In genomic region chr13:23600100-23600499, GRCh38 we compare ENCODE assay signal across 2 cellular contexts.
TF ChIP-seq lines count a peak whose summit lies in the region.

No MANE protein-coding gene starts in this region.

TF ChIP-seq in HCT116, 20 proteins besides CTCF, POLR2A, EP300 and RAD21 (continued from another document):
- TF ChIP-seq REST (IDR thresholded peaks at IDR 0.05; ENCODE audit: low read depth), result no peak
- no peak for TF ChIP-seq TCF7L2 (IDR thresholded peaks at IDR 0.05; ENCODE audit: borderline replicate concordance, extremely low read depth, insufficient read depth, insufficient read length)
- TF ChIP-seq ELF1 (IDR thresholded peaks at IDR 0.05; ENCODE audit: borderline replicate concordance, low read depth), result no peak
- TF ChIP-seq EZH2 (IDR thresholded peaks at IDR 0.05), result no peak
- no peak for TF ChIP-seq JUND (IDR thresholded peaks at IDR 0.05)
- no peak for TF ChIP-seq EGR1 (IDR thresholded peaks at IDR 0.05; ENCODE audit: low read depth)
- no peak for TF ChIP-seq ZBTB33 (IDR thresholded peaks at IDR 0.05; ENCODE audit: extremely low read depth, insufficient replicate concordance, low read length)
- no peak for TF ChIP-seq SP1 (IDR thresholded peaks at IDR 0.05; ENCODE audit: low read depth)
- no peak for TF ChIP-seq ZNF274 (IDR thresholded peaks at IDR 0.05; ENCODE audit: low read depth, low read length)
- no peak for TF ChIP-seq SRF (IDR thresholded peaks at IDR 0.05; ENCODE audit: low read depth)
- TF ChIP-seq ZFX (IDR thresholded peaks at IDR 0.05), result no peak
- no peak for TF ChIP-seq ATF3 (IDR thresholded peaks at IDR 0.05)
- TF ChIP-seq POLR2AphosphoS5 (IDR thresholded peaks at IDR 0.05; ENCODE audit: low read depth, low read length), result no peak
- no peak for TF ChIP-seq FOSL1 (IDR thresholded peaks at IDR 0.05; ENCODE audit: low read depth)
- TF ChIP-seq CBX3 (IDR thresholded peaks at IDR 0.05; ENCODE audit: low read depth), result no peak
TF ChIP-seq in HCT116: peak in this region for 0.

TF ChIP-seq in WTC11, 78 proteins besides CTCF, POLR2A, EP300 and RAD21 (continued from another document):
- TF ChIP-seq AFF4 (CRISPR knock-in tag; IDR thresholded peaks at IDR 0.05; ENCODE audit: borderline replicate concordance) (no peak), CBFB (CRISPR knock-in tag; IDR thresholded peaks at IDR 0.05; ENCODE audit: low read depth) (no peak), ATF2 (CRISPR knock-in tag; IDR thresholded peaks at IDR 0.05; ENCODE audit: borderline replicate concordance, low read depth) (no peak), IRF1 (CRISPR knock-in tag; IDR thresholded peaks at IDR 0.05) (no peak), SOX15 (CRISPR knock-in tag; IDR thresholded peaks at IDR 0.05) (no peak), ZNF263 (CRISPR knock-in tag; IDR thresholded peaks at IDR 0.05; ENCODE audit: low read depth) (no peak), RELA (CRISPR knock-in tag; IDR thresholded peaks at IDR 0.05; ENCODE audit: borderline replicate concordance) (no peak), IRF2 (CRISPR knock-in tag; IDR thresholded peaks at IDR 0.05; ENCODE audit: borderline replicate concordance, low read depth) (no peak), ZNF416 (CRISPR knock-in tag; IDR thresholded peaks at IDR 0.05) (no peak)
TF ChIP-seq in WTC11: peak in this region for 0.
